Comparison of ENCODE assay signal across 1 cellular context in genomic region chr3:42175841-42176240, GRCh38.
TF ChIP-seq lines count a peak whose summit lies in the region.

No MANE protein-coding gene starts in this region.

TF ChIP-seq in WTC11, 78 proteins besides CTCF, POLR2A, EP300 and RAD21 (continued from another document):
- TF ChIP-seq ZSCAN18 (CRISPR knock-in tag; IDR thresholded peaks at IDR 0.05) (no peak), MXD4 (CRISPR knock-in tag; IDR thresholded peaks at IDR 0.05; ENCODE audit: borderline replicate concordance) (no peak), HMGA2 (CRISPR knock-in tag; IDR thresholded peaks at IDR 0.05) (no peak), ZNF532 (CRISPR knock-in tag; IDR thresholded peaks at IDR 0.05; ENCODE audit: borderline replicate concordance) (no peak), FOXK1 (CRISPR knock-in tag; IDR thresholded peaks at IDR 0.05) (no peak), ZNF416 (CRISPR knock-in tag; IDR thresholded peaks at IDR 0.05) (no peak)
TF ChIP-seq in WTC11: peak in this region for 0.
